9 cellular contexts compared by ENCODE assay signal in genomic region chr16:56631832-56632159, GRCh38. TPM values are rescaled to one million over a fixed set of nuclear protein-coding genes. Genes with fewer than 3 reads are reported as not detected.
A peak's percentile ranks its signal among the peaks of the same experiment; 100 is the strongest.
DNase-seq lines count a peak whose midpoint lies in the region; ATAC-seq and TF ChIP-seq lines count a peak whose summit lies in the region.
"Had no signal": no experiment of that assay in that cellular context is flagged by ENCODE, and none has a peak within 500 bp of the region (broad histone marks: within the 10 kb centered on the region; RNA-seq: fewer than 3 reads in every experiment).

No MANE protein-coding gene starts in this region.

- intact Hi-C loops in thyroid gland (cut with DNase I): no loop called here

- peak overlapping the region; percentile 22 to 73 (median 58) for H3K27ac ChIP-seq in thyroid gland

- DNase-seq in activated T-cell treated with anti-CD3 and anti-CD28 coated beads, Interleukin-2, amount 50 U/mL, for 4 hours: no peak
- DNase-seq in activated T-cell treated with anti-CD3 and anti-CD28 coated beads, Interleukin-2, amount 50 U/mL, for 1 hour: no peak
- no peak for DNase-seq in chondrocyte (ENCODE audit: low spot score)
- no peak for DNase-seq in memory B cell (ENCODE audit: low spot score in 2 of 2)
- DNase-seq in thyroid gland: no peak
- no peak for DNase-seq in stimulated activated naive CD4-positive, alpha-beta T cell treated with Interleukin-2 at 50 U/mL for 16 hours (lab: John Stamatoyannopoulos, UW)
- DNase-seq in NK-92 (lab: John Stamatoyannopoulos, UW; ENCODE audit: unreplicated experiment): no peak
- DNase-seq: AML-193 had no signal

- H3K27ac Mint-ChIP-seq in chondrocyte (ENCODE audit: unreplicated experiment): no peak overlapping the region
- H3K27ac Mint-ChIP-seq in memory B cell: no peak overlapping the region

- H3K4me1 Mint-ChIP-seq in activated T-cell treated with anti-CD3 and anti-CD28 coated beads, Interleukin-2, amount 50 U/mL, for 4 hours (ENCODE audit: low read depth): peaks cover 22% of the 10 kb centered on the region
- H3K4me1 Mint-ChIP-seq in chondrocyte (ENCODE audit: low read depth) (peaks cover 25% of the 10 kb centered on the region), memory B cell (peaks cover 27% of the 10 kb centered on the region)

- ATAC-seq in activated T-cell treated with anti-CD3 and anti-CD28 coated beads, Interleukin-2, amount 50 U/mL, for 4 hours: no peak
- ATAC-seq in memory B cell (ENCODE audit: low read depth) (no peak), SK-N-SH treated with all-trans-retinoic acid at 6 μM for 48 hours (no peak)

- peak overlapping the region; percentile 14 to 41 (median 21) for H3K4me3 ChIP-seq in thyroid gland (replicated peaks in 1 of 3)

- no peaks in the 10 kb centered on the region for H3K36me3 Mint-ChIP-seq in activated T-cell treated with anti-CD3 and anti-CD28 coated beads, Interleukin-2, amount 50 U/mL, for 4 hours (ENCODE audit: insufficient read depth)
- no peaks in the 10 kb centered on the region for H3K36me3 Mint-ChIP-seq in chondrocyte (ENCODE audit: low read depth)
- no peaks in the 10 kb centered on the region for H3K36me3 Mint-ChIP-seq in memory B cell

- peaks cover 65% of the 10 kb centered on the region for H3K27me3 Mint-ChIP-seq in activated T-cell treated with anti-CD3 and anti-CD28 coated beads, Interleukin-2, amount 50 U/mL, for 4 hours (ENCODE audit: low read depth)
- H3K27me3 Mint-ChIP-seq in chondrocyte (ENCODE audit: low read depth) (peaks cover 33% of the 10 kb centered on the region), memory B cell (peaks cover 27% of the 10 kb centered on the region)

- H3K9me3 Mint-ChIP-seq in activated T-cell treated with anti-CD3 and anti-CD28 coated beads, Interleukin-2, amount 50 U/mL, for 4 hours: no peaks in the 10 kb centered on the region
- H3K9me3 Mint-ChIP-seq in chondrocyte (ENCODE audit: low read depth) (no peaks in the 10 kb centered on the region), memory B cell (no peaks in the 10 kb centered on the region)

- peaks cover 4% of the 10 kb centered on the region for H3K27me3 ChIP-seq in thyroid gland

- TF ChIP-seq CTCF in chondrocyte (IDR thresholded peaks at IDR 0.05) (no peak), thyroid gland (IDR thresholded peaks at IDR 0.05) (no peak)

- peak overlapping the region; percentile 60 for H3K4me3 Mint-ChIP-seq in activated T-cell treated with anti-CD3 and anti-CD28 coated beads, Interleukin-2, amount 50 U/mL, for 4 hours
- peak overlapping the region; percentile 71 for H3K4me3 Mint-ChIP-seq in chondrocyte (ENCODE audit: unreplicated experiment)
- H3K4me3 Mint-ChIP-seq in memory B cell: peak overlapping the region; percentile 78

- H3K36me3 ChIP-seq in thyroid gland: no peaks in the 10 kb centered on the region

- peaks cover 0 to 10% of the 10 kb centered on the region in 2 donors for H3K4me1 ChIP-seq in thyroid gland

- TF ChIP-seq POLR2A in thyroid gland (IDR thresholded peaks at IDR 0.05): no peak

- 26 to 32% methylated on average over 12 to 14 of the region's 14 CpGs for WGBS in thyroid gland, 2 donors

- no peaks in the 10 kb centered on the region for H3K9me3 ChIP-seq in thyroid gland

TF ChIP-seq in SK-N-SH treated with all-trans-retinoic acid at 6 μM for 48 hours, 23 proteins besides CTCF, POLR2A, EP300 and RAD21:
- TF ChIP-seq ZNF70 (CRISPR knock-in tag; IDR thresholded peaks at IDR 0.05): no peak
- no peak for TF ChIP-seq ZFP3 (CRISPR knock-in tag; IDR thresholded peaks at IDR 0.05)
- no peak for TF ChIP-seq ZNF8 (CRISPR knock-in tag; IDR thresholded peaks at IDR 0.05)
- no peak for TF ChIP-seq SNAI2 (CRISPR knock-in tag; IDR thresholded peaks at IDR 0.05)

RNA-seq across cellular contexts. Expression of gene MT1M, which starts 0.7 kb away (rescaled TPM):
- under 1 TPM in 1 of 3 donors, not detected in 2; 0.48 TPM for total RNA-seq in activated T-cell treated with anti-CD3 and anti-CD28 coated beads, Interleukin-2, amount 50 U/mL, for 4 hours
- total RNA-seq in chondrocyte (0.35 to 0.59 TPM in 2 of 3 replicates, not detected in the other), thyroid gland (10 to 100 TPM in 3 of 4 donors, 1 to 10 TPM in 1; 7.1 to 45.5 (median 33.8) TPM)

RNA-seq across cellular contexts. Expression of gene MT1E, which starts 6.2 kb away (rescaled TPM):
- 100 to 1,000 TPM in 1 of 3 donors, 10 to 100 TPM in 2; 49.1 to 122 (median 71.4) TPM for total RNA-seq in activated T-cell treated with anti-CD3 and anti-CD28 coated beads, Interleukin-2, amount 50 U/mL, for 4 hours
- total RNA-seq in chondrocyte (23.2 to 35.8 TPM (median 31.4 TPM) in 3 replicates), thyroid gland (1,000 to 10,000 TPM in 1 of 4 donors, 100 to 1,000 TPM in 3; 111 to 1,129 (median 368) TPM)

RNA-seq across cellular contexts. Expression of gene MT1A, which starts 6.7 kb away (rescaled TPM):
- total RNA-seq in activated T-cell treated with anti-CD3 and anti-CD28 coated beads, Interleukin-2, amount 50 U/mL, for 4 hours: not detected
- 1.1 TPM in 1 of 3 replicates, not detected in the others for total RNA-seq in chondrocyte
- 10 to 100 TPM in 3 of 4 donors, 1 to 10 TPM in 1; 7.1 to 23.6 (median 16.8) TPM for total RNA-seq in thyroid gland

RNA-seq across cellular contexts. Expression of gene MT1B, which starts 19.9 kb away (rescaled TPM):
- total RNA-seq in activated T-cell treated with anti-CD3 and anti-CD28 coated beads, Interleukin-2, amount 50 U/mL, for 4 hours: not detected
- total RNA-seq in chondrocyte: not detected in 3 replicates
- not detected for total RNA-seq in thyroid gland

RNA-seq across cellular contexts. Expression of gene MT2A, which starts 23.4 kb away (rescaled TPM):
- total RNA-seq in activated T-cell treated with anti-CD3 and anti-CD28 coated beads, Interleukin-2, amount 50 U/mL, for 4 hours: 100 to 1,000 TPM; 186 to 438 (median 301) TPM
- total RNA-seq in chondrocyte (160 to 407 TPM (median 183 TPM) in 3 replicates), thyroid gland (100 to 1,000 TPM in 1 of 4 donors, 10 to 100 TPM in 3; 42.8 to 285 (median 54.6) TPM)
